Comparison of ENCODE assay signal across 1 cellular context in the genomic region with DNA sequence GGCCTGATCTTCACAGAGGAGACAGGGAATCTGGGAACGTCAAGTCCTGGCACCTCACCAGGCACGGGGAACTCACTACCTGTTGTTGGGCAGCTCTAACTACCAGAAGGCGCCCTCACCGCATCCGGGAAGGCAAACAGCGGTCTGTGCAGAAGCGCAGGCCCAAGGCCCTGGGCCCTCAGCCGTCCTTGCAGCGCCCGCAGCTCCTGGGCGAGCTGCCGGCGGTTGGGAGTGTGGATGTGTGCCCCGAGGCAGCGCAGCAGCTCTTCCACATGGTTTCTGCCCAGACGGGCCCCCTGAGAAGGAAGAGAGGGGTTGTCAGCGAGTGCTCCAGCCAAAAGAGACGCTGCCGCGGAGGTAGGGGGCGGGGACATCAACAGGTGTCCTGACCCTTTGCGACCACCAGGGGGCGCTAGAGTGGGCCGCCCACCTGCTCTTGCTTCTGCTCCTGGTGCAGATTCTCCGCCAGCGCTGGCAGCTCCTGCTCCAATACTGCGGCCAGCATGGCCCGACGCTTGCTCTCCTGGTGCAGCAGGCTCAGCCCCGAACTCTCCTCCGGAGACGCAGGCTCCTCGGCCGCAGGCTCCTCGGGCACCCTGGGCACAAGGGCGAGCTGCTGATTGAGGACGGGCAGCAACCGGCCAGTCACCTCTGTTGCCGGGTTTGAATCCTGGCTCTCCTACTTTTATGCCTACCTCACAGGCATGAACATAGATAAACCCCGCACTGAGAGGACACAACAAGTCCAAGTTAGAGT.
TF ChIP-seq lines count a peak whose summit lies in the region.

No MANE protein-coding gene starts in this region.

TF ChIP-seq in HepG2, 621 proteins besides CTCF, POLR2A, EP300 and RAD21 (continued from another document):
- TF ChIP-seq, protein P1, sequence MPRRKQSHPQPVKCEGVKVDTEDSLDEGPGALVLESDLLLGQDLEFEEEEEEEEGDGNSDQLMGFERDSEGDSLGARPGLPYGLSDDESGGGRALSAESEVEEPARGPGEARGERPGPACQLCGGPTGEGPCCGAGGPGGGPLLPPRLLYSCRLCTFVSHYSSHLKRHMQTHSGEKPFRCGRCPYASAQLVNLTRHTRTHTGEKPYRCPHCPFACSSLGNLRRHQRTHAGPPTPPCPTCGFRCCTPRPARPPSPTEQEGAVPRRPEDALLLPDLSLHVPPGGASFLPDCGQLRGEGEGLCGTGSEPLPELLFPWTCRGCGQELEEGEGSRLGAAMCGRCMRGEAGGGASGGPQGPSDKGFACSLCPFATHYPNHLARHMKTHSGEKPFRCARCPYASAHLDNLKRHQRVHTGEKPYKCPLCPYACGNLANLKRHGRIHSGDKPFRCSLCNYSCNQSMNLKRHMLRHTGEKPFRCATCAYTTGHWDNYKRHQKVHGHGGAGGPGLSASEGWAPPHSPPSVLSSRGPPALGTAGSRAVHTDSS (CRISPR knock-in tag; conservative IDR thresholded peaks at IDR 0.05) = 0 out of 2 replicates have a peak, but pooled peaks have one; percentile 74
- peak; percentile 29; the same call in 1 of the 2 replicates for TF ChIP-seq ZNF777 (CRISPR knock-in tag; IDR thresholded peaks at IDR 0.05)
- TF ChIP-seq, protein P2, sequence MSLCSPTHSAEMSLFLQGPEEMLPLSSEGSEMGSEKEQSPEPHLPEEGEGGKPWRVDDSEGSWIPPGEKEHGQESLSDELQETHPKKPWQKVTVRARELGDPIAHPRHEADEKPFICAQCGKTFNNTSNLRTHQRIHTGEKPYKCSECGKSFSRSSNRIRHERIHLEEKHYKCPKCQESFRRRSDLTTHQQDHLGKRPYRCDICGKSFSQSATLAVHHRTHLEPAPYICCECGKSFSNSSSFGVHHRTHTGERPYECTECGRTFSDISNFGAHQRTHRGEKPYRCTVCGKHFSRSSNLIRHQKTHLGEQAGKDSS (CRISPR knock-in tag; IDR thresholded peaks at IDR 0.05; ENCODE audit: borderline replicate concordance, low read depth) = peak; percentile 57; the same call in 1 of the 2 replicates
- TF ChIP-seq ZNF331 (CRISPR knock-in tag; IDR thresholded peaks at IDR 0.05) = no peak; the same call in 1 of the 2 replicates
- TF ChIP-seq KAT7 (CRISPR knock-in tag; IDR thresholded peaks at IDR 0.05; ENCODE audit: borderline replicate concordance) = 0 out of 2 replicates have a peak, but pooled peaks have one; percentile 47
- no peak for TF ChIP-seq HNF4G (IDR thresholded peaks at IDR 0.05; ENCODE audit: borderline replicate concordance, low read depth, low read length)
- no peak for TF ChIP-seq HNF4G (CRISPR knock-in tag; IDR thresholded peaks at IDR 0.05; ENCODE audit: borderline replicate concordance, low read depth)
- TF ChIP-seq IRX3 (CRISPR knock-in tag; IDR thresholded peaks at IDR 0.05; ENCODE audit: borderline replicate concordance, low read depth) = no peak
- no peak for TF ChIP-seq PHF8 (CRISPR knock-in tag; IDR thresholded peaks at IDR 0.05)
- TF ChIP-seq, protein P3, sequence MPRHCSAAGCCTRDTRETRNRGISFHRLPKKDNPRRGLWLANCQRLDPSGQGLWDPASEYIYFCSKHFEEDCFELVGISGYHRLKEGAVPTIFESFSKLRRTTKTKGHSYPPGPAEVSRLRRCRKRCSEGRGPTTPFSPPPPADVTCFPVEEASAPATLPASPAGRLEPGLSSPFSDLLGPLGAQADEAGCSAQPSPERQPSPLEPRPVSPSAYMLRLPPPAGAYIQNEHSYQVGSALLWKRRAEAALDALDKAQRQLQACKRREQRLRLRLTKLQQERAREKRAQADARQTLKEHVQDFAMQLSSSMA (CRISPR knock-in tag; IDR thresholded peaks at IDR 0.05) = no peak
- TF ChIP-seq, protein P4, sequence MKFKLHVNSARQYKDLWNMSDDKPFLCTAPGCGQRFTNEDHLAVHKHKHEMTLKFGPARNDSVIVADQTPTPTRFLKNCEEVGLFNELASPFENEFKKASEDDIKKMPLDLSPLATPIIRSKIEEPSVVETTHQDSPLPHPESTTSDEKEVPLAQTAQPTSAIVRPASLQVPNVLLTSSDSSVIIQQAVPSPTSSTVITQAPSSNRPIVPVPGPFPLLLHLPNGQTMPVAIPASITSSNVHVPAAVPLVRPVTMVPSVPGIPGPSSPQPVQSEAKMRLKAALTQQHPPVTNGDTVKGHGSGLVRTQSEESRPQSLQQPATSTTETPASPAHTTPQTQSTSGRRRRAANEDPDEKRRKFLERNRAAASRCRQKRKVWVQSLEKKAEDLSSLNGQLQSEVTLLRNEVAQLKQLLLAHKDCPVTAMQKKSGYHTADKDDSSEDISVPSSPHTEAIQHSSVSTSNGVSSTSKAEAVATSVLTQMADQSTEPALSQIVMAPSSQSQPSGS (CRISPR knock-in tag; IDR thresholded peaks at IDR 0.05) = 0 out of 2 replicates have a peak, but pooled peaks have one; percentile 20
- TF ChIP-seq EED (CRISPR knock-in tag; IDR thresholded peaks at IDR 0.05) = peak; percentile 45; the same call in 1 of the 2 replicates
- no peak for TF ChIP-seq ZNF33B (CRISPR knock-in tag; IDR thresholded peaks at IDR 0.05)
- TF ChIP-seq, protein P5, sequence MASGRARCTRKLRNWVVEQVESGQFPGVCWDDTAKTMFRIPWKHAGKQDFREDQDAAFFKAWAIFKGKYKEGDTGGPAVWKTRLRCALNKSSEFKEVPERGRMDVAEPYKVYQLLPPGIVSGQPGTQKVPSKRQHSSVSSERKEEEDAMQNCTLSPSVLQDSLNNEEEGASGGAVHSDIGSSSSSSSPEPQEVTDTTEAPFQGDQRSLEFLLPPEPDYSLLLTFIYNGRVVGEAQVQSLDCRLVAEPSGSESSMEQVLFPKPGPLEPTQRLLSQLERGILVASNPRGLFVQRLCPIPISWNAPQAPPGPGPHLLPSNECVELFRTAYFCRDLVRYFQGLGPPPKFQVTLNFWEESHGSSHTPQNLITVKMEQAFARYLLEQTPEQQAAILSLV (CRISPR knock-in tag; IDR thresholded peaks at IDR 0.05; ENCODE audit: borderline replicate concordance) = no peak
- TF ChIP-seq, protein P6, sequence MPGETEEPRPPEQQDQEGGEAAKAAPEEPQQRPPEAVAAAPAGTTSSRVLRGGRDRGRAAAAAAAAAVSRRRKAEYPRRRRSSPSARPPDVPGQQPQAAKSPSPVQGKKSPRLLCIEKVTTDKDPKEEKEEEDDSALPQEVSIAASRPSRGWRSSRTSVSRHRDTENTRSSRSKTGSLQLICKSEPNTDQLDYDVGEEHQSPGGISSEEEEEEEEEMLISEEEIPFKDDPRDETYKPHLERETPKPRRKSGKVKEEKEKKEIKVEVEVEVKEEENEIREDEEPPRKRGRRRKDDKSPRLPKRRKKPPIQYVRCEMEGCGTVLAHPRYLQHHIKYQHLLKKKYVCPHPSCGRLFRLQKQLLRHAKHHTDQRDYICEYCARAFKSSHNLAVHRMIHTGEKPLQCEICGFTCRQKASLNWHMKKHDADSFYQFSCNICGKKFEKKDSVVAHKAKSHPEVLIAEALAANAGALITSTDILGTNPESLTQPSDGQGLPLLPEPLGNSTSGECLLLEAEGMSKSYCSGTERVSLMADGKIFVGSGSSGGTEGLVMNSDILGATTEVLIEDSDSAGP (CRISPR knock-in tag; IDR thresholded peaks at IDR 0.05; ENCODE audit: borderline replicate concordance) = peak; percentile 49; the same call in 1 of the 2 replicates
- TF ChIP-seq, protein P7, sequence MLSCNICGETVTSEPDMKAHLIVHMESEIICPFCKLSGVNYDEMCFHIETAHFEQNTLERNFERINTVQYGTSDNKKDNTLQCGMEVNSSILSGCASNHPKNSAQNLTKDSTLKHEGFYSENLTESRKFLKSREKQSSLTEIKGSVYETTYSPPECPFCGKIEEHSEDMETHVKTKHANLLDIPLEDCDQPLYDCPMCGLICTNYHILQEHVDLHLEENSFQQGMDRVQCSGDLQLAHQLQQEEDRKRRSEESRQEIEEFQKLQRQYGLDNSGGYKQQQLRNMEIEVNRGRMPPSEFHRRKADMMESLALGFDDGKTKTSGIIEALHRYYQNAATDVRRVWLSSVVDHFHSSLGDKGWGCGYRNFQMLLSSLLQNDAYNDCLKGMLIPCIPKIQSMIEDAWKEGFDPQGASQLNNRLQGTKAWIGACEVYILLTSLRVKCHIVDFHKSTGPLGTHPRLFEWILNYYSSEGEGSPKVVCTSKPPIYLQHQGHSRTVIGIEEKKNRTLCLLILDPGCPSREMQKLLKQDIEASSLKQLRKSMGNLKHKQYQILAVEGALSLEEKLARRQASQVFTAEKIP (CRISPR knock-in tag; IDR thresholded peaks at IDR 0.05; ENCODE audit: borderline replicate concordance) = no peak
- TF ChIP-seq, protein P8, sequence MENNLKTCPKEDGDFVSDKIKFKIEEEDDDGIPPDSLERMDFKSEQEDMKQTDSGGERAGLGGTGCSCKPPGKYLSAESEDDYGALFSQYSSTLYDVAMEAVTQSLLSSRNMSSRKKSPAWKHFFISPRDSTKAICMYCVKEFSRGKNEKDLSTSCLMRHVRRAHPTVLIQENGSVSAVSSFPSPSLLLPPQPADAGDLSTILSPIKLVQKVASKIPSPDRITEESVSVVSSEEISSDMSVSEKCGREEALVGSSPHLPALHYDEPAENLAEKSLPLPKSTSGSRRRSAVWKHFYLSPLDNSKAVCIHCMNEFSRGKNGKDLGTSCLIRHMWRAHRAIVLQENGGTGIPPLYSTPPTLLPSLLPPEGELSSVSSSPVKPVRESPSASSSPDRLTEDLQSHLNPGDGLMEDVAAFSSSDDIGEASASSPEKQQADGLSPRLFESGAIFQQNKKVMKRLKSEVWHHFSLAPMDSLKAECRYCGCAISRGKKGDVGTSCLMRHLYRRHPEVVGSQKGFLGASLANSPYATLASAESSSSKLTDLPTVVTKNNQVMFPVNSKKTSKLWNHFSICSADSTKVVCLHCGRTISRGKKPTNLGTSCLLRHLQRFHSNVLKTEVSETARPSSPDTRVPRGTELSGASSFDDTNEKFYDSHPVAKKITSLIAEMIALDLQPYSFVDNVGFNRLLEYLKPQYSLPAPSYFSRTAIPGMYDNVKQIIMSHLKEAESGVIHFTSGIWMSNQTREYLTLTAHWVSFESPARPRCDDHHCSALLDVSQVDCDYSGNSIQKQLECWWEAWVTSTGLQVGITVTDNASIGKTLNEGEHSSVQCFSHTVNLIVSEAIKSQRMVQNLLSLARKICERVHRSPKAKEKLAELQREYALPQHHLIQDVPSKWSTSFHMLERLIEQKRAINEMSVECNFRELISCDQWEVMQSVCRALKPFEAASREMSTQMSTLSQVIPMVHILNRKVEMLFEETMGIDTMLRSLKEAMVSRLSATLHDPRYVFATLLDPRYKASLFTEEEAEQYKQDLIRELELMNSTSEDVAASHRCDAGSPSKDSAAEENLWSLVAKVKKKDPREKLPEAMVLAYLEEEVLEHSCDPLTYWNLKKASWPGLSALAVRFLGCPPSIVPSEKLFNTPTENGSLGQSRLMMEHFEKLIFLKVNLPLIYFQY (CRISPR knock-in tag; IDR thresholded peaks at IDR 0.05; ENCODE audit: borderline replicate concordance) = no peak
- no peak for TF ChIP-seq ZNF605 (CRISPR knock-in tag; IDR thresholded peaks at IDR 0.05)
- TF ChIP-seq ZNF180 (CRISPR knock-in tag; IDR thresholded peaks at IDR 0.05; ENCODE audit: borderline replicate concordance, low read depth) = no peak
- TF ChIP-seq IRF2 (CRISPR knock-in tag; IDR thresholded peaks at IDR 0.05) = 0 out of 2 replicates have a peak, but pooled peaks have one; percentile 25
- TF ChIP-seq HOXD1 (CRISPR knock-in tag; IDR thresholded peaks at IDR 0.05) = 0 out of 2 replicates have a peak, but pooled peaks have one; percentile 26
- no peak for TF ChIP-seq CENPT (CRISPR knock-in tag; IDR thresholded peaks at IDR 0.05; ENCODE audit: low read depth)
- peak; percentile 56 for TF ChIP-seq MYC (CRISPR knock-in tag; IDR thresholded peaks at IDR 0.05; ENCODE audit: borderline replicate concordance)
- TF ChIP-seq, protein P9, sequence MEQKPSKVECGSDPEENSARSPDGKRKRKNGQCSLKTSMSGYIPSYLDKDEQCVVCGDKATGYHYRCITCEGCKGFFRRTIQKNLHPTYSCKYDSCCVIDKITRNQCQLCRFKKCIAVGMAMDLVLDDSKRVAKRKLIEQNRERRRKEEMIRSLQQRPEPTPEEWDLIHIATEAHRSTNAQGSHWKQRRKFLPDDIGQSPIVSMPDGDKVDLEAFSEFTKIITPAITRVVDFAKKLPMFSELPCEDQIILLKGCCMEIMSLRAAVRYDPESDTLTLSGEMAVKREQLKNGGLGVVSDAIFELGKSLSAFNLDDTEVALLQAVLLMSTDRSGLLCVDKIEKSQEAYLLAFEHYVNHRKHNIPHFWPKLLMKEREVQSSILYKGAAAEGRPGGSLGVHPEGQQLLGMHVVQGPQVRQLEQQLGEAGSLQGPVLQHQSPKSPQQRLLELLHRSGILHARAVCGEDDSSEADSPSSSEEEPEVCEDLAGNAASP (CRISPR knock-in tag; IDR thresholded peaks at IDR 0.05; ENCODE audit: borderline replicate concordance) = no peak
- TF ChIP-seq, protein P10, sequence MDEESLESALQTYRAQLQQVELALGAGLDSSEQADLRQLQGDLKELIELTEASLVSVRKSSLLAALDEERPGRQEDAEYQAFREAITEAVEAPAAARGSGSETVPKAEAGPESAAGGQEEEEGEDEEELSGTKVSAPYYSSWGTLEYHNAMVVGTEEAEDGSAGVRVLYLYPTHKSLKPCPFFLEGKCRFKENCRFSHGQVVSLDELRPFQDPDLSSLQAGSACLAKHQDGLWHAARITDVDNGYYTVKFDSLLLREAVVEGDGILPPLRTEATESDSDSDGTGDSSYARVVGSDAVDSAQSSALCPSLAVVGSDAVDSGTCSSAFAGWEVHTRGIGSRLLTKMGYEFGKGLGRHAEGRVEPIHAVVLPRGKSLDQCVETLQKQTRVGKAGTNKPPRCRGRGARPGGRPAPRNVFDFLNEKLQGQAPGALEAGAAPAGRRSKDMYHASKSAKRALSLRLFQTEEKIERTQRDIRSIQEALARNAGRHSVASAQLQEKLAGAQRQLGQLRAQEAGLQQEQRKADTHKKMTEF (CRISPR knock-in tag; IDR thresholded peaks at IDR 0.05) = no peak
TF ChIP-seq in HepG2: peak in this region for 71.
